In genomic region chr11:115580927-115581680, GRCh38 we compare ENCODE assay signal across 1 cellular context.
TF ChIP-seq lines count a peak whose summit lies in the region.

No MANE protein-coding gene starts in this region.

TF ChIP-seq in SK-N-SH, 30 proteins besides CTCF, POLR2A, EP300 and RAD21 (continued from another document):
- TF ChIP-seq NRF1 (IDR thresholded peaks at IDR 0.05; ENCODE audit: low read depth, low read length), result no peak
- no peak for TF ChIP-seq FOSL2 (IDR thresholded peaks at IDR 0.05; ENCODE audit: borderline replicate concordance, low read depth)
- no peak for TF ChIP-seq NFIC (IDR thresholded peaks at IDR 0.05; ENCODE audit: borderline replicate concordance)
- 0 out of 2 replicates have a peak, but pooled peaks have one; percentile 8 for TF ChIP-seq RFX5 (IDR thresholded peaks at IDR 0.05; ENCODE audit: low read length)
- TF ChIP-seq TAF1 (IDR thresholded peaks at IDR 0.05; ENCODE audit: borderline replicate concordance, low read depth, low read length), result no peak
- no peak for TF ChIP-seq EZH2phosphoT487 (IDR thresholded peaks at IDR 0.05; ENCODE audit: borderline replicate concordance, low read depth)
- no peak for TF ChIP-seq RXRA (IDR thresholded peaks at IDR 0.05; ENCODE audit: borderline replicate concordance, low read depth)
- TF ChIP-seq RCOR1 (IDR thresholded peaks at IDR 0.05; ENCODE audit: low read length), result peak; percentile 95
- TF ChIP-seq GABPA (IDR thresholded peaks at IDR 0.05; ENCODE audit: low read depth), result no peak
- TF ChIP-seq ZBTB33 (IDR thresholded peaks at IDR 0.05; ENCODE audit: borderline replicate concordance, low read depth), result no peak
- TF ChIP-seq POLR2AphosphoS5 (IDR thresholded peaks at IDR 0.05; ENCODE audit: low read depth, low read length), result no peak
- TF ChIP-seq, protein P1, sequence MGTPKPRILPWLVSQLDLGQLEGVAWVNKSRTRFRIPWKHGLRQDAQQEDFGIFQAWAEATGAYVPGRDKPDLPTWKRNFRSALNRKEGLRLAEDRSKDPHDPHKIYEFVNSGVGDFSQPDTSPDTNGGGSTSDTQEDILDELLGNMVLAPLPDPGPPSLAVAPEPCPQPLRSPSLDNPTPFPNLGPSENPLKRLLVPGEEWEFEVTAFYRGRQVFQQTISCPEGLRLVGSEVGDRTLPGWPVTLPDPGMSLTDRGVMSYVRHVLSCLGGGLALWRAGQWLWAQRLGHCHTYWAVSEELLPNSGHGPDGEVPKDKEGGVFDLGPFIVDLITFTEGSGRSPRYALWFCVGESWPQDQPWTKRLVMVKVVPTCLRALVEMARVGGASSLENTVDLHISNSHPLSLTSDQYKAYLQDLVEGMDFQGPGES (IDR thresholded peaks at IDR 0.05; ENCODE audit: low read depth, low read length), result no peak
- TF ChIP-seq YY1 (IDR thresholded peaks at IDR 0.05; ENCODE audit: low read depth), result no peak
- no peak for TF ChIP-seq PBX3 (IDR thresholded peaks at IDR 0.05)
- TF ChIP-seq ELF1 (IDR thresholded peaks at IDR 0.05), result no peak
- no peak for TF ChIP-seq SIN3A (IDR thresholded peaks at IDR 0.05; ENCODE audit: borderline replicate concordance, low read depth, low read length)
